In the genomic region with DNA sequence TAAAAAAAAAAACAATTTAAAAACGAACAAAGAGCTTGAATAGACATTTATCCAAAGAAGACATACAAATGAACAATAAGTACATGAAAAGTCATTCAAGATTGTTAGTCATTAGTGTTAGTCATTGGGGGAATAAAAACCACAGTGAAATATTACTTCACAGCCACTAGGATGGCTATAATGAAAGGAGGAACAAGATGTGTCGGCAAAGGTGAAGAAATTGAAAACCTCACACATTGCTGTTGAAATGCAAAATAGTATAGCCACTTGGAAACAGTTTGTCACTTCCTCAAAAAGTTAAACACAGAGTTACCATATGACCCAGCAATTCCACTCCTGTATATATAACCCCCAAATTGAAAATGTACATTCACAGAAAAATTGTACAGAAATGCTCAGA, we compare ENCODE assay signal across 8 cellular contexts. TPM values are rescaled to one million over a fixed set of nuclear protein-coding genes. Genes with fewer than 3 reads are reported as not detected.
DNase-seq lines count a peak whose midpoint lies in the region; ATAC-seq and TF ChIP-seq lines count a peak whose summit lies in the region.

No MANE protein-coding gene starts in this region.

- peaks cover 0 to 12% (median 1%) of the 10 kb centered on the region in 3 donors for H3K4me1 Mint-ChIP-seq in naive B cell

- DNase-seq in PC-3 (peak; percentile 60), naive B cell (no peak), iPS-NIHi11 (ENCODE audit: low spot score) (no peak), BE2C (no peak), UCSD-AML1 (lab: John Stamatoyannopoulos, UW; ENCODE audit: unreplicated experiment) (no peak)

- TF ChIP-seq CTCF in PC-3 (conservative IDR thresholded peaks at IDR 0.05; ENCODE audit: low read depth, low read length) (no peak), BE2C (IDR thresholded peaks at IDR 0.05; ENCODE audit: low read depth, low read length) (no peak)

- no peak overlapping the region for H2AFZ ChIP-seq in PC-3 (ENCODE audit: low read length)

- H3K4me3 Mint-ChIP-seq in naive B cell, result no peak overlapping the region

- no peak overlapping the region for H3K27ac ChIP-seq in PC-3 (ENCODE audit: low read length)

- H3K9ac ChIP-seq in PC-3 (ENCODE audit: low read length), result no peak overlapping the region

- CTCF ChIA-PET in PC-3 (lab: Charles Lee), result interaction anchor here (0.6 kb wide), 3 partner anchors 12 to 760 kb away, joined by 3 to 6 read pairs (median 3); no protein-coding TSS in a partner anchor

- BruUV-seq in PC-3 (replicated peaks; lab: Mats Ljungman, UMichigan), result no TSS peak

- ATAC-seq in GM18873 (IDR thresholded peaks at IDR 0.05; ENCODE audit: low FRiP score, unreplicated experiment) (peak; percentile 62), HG02763 (IDR thresholded peaks at IDR 0.05; ENCODE audit: unreplicated experiment) (peak; percentile 86), PC-3 (peak; percentile 66), naive B cell (ENCODE audit: low read depth in 2 of 2) (peak; percentile 79 to 84), HG03045 (IDR thresholded peaks at IDR 0.05; ENCODE audit: unreplicated experiment) (no peak)

- H3K27me3 Mint-ChIP-seq in naive B cell, result peaks cover 0 to 21% (median 6%) of the 10 kb centered on the region in 3 donors

- H3K4me1 ChIP-seq in PC-3 (ENCODE audit: insufficient read depth, low read length), result peaks cover 12% of the 10 kb centered on the region; the same call in 1 of the 2 replicates
- H3K4me1 ChIP-seq in BE2C, result no peaks in the 10 kb centered on the region

- H3K27me3 ChIP-seq in PC-3 (ENCODE audit: low read length) (no peaks in the 10 kb centered on the region), BE2C (no peaks in the 10 kb centered on the region)

- H3K4me2 ChIP-seq in PC-3 (ENCODE audit: low read length), result peak overlapping the region; percentile 17; the same call in 1 of the 2 replicates

- H3K4me3 ChIP-seq in PC-3 (ENCODE audit: low read length), result no peak overlapping the region
- no peak overlapping the region for H3K4me3 ChIP-seq in BE2C (ENCODE audit: low read depth, low read length)

- H3K36me3 ChIP-seq in PC-3 (ENCODE audit: low read depth, low read length) (no peaks in the 10 kb centered on the region), BE2C (no peaks in the 10 kb centered on the region)

- H3K27ac Mint-ChIP-seq in naive B cell, result no peak overlapping the region

- intact Hi-C loops in PC-3 (cut with micrococcal nuclease), result no loop called here

- no peaks in the 10 kb centered on the region for H3K79me2 ChIP-seq in PC-3 (ENCODE audit: low read length)

- no peaks in the 10 kb centered on the region for H3K36me3 Mint-ChIP-seq in naive B cell

- H3K9me2 ChIP-seq in PC-3 (replicated peaks; ENCODE audit: low read length), result no peaks in the 10 kb centered on the region

- POLR2A ChIA-PET in PC-3 (lab: Charles Lee; ENCODE audit: unreplicated experiment), result no interaction called here

- H3K9me3 ChIP-seq in PC-3 (ENCODE audit: low read length) (no peaks in the 10 kb centered on the region), BE2C (no peaks in the 10 kb centered on the region)

- H3K9me3 Mint-ChIP-seq in naive B cell, result no peaks in the 10 kb centered on the region

- H3F3A ChIP-seq in PC-3 (ENCODE audit: low read length, unreplicated experiment), result no peaks in the 10 kb centered on the region

- H4K20me1 ChIP-seq in PC-3 (ENCODE audit: low read length), result no peaks in the 10 kb centered on the region

RNA-seq across cellular contexts. Expression of a gene that starts 45.2 kb away (rescaled TPM):
- 15.8 and 19.5 TPM in 2 replicates for total RNA-seq in PC-3 (2014; rRNA removed)
- polyA plus RNA-seq in naive B cell (ENCODE audit: low read depth in 6 of 6), result 10 to 100 TPM; 17.2 to 37.3 (median 20.0) TPM
- 1.5 TPM for polyA plus RNA-seq in BE2C (2012; ENCODE audit: insufficient read depth, insufficient read length, low read depth)
